24 cellular contexts compared by ENCODE assay signal in genomic region chr5:95524423-95524822, GRCh38. TPM values are rescaled to one million over a fixed set of nuclear protein-coding genes. Genes with fewer than 3 reads are reported as not detected.
DNase-seq lines count a peak whose midpoint lies in the region; ATAC-seq, FAIRE-seq and TF ChIP-seq lines count a peak whose summit lies in the region.
"Had no signal": no experiment of that assay in that cellular context is flagged by ENCODE, and none has a peak within 500 bp of the region (broad histone marks: within the 10 kb centered on the region; RNA-seq: fewer than 3 reads in every experiment).

No MANE protein-coding gene starts in this region.

- no peak overlapping the region for H3K27ac ChIP-seq in HEK293 (ENCODE audit: extremely low read depth, low read depth, low read length)
- no peak overlapping the region for H3K27ac ChIP-seq in astrocyte (ENCODE audit: low read depth, low read length)
- no peak overlapping the region for H3K27ac ChIP-seq in CD4-positive, alpha-beta T cell (ENCODE audit: low read depth, low read length)
- no peak overlapping the region for H3K27ac ChIP-seq in heart right ventricle
- H3K27ac ChIP-seq: 22Rv1; A549; BLaER1 treated with 17β-estradiol and CSF1 and Interleukin-3, amounts not matched to agents 10 nM and 100 nM; C4-2B had no signal

- H3K4me3 ChIP-seq in HEK293 (ENCODE audit: low read depth, low read length), result no peak overlapping the region
- no peak overlapping the region for H3K4me3 ChIP-seq in astrocyte (ENCODE audit: insufficient read depth, low read depth, low read length)
- no peak overlapping the region for H3K4me3 ChIP-seq in mucosa of descending colon
- H3K4me3 ChIP-seq in heart right ventricle, result no peak overlapping the region
- H3K4me3 ChIP-seq: A549; BLaER1 treated with 17β-estradiol and CSF1 and Interleukin-3, amounts not matched to agents 10 nM and 100 nM; GM12878 had no signal

- peaks cover 2% of the 10 kb centered on the region for H3K4me1 Mint-ChIP-seq in astrocyte (ENCODE audit: low read depth, unreplicated experiment)
- peaks cover 8% of the 10 kb centered on the region for H3K4me1 Mint-ChIP-seq in CD4-positive, alpha-beta T cell (ENCODE audit: low read depth)
- H3K4me1 Mint-ChIP-seq: B cell had no signal

- peak; percentile 73 for ATAC-seq in mucosa of descending colon
- ATAC-seq in CD4-positive, alpha-beta T cell (ENCODE audit: poor library complexity), result no peak
- ATAC-seq in heart right ventricle, result no peak
- ATAC-seq: A549, GM12878 had no signal

- TF ChIP-seq CTCF in HEK293 (tag by site-specific recombination; IDR thresholded peaks at IDR 0.05) (no peak), astrocyte (IDR thresholded peaks at IDR 0.05; ENCODE audit: insufficient read depth, low read depth, low read length) (no peak), mucosa of descending colon (IDR thresholded peaks at IDR 0.05) (no peak), heart right ventricle (IDR thresholded peaks at IDR 0.05) (no peak)
- TF ChIP-seq CTCF in CD4-positive, alpha-beta T cell (IDR thresholded peaks at IDR 0.05), result no peak

- no peaks in the 10 kb centered on the region for H3K27me3 Mint-ChIP-seq in astrocyte (ENCODE audit: low read depth, unreplicated experiment)
- no peaks in the 10 kb centered on the region for H3K27me3 Mint-ChIP-seq in CD4-positive, alpha-beta T cell
- H3K27me3 Mint-ChIP-seq: B cell; CD4-positive, alpha-beta memory T cell; CD8-positive, alpha-beta memory T cell had no signal

- CTCF ChIA-PET in HEK293 (lab: Yijun Ruan, JAX), result no interaction called here
- CTCF ChIA-PET in CD4-positive, alpha-beta T cell (lab: Charles Lee), result no interaction called here

- 85 to 95% methylated on average over 2 of the region's 2 CpGs for WGBS in heart right ventricle, 2 donors

- H3K9me3 ChIP-seq in HEK293 (ENCODE audit: control insufficient read depth, insufficient read depth, low read depth, low read length) (no peaks in the 10 kb centered on the region), astrocyte (ENCODE audit: insufficient read depth, low read depth, low read length) (no peaks in the 10 kb centered on the region), mucosa of descending colon (no peaks in the 10 kb centered on the region), heart right ventricle (no peaks in the 10 kb centered on the region)
- H3K9me3 ChIP-seq in CD4-positive, alpha-beta T cell (ENCODE audit: control insufficient read depth, low read length), result no peaks in the 10 kb centered on the region
- H3K9me3 ChIP-seq: A549; BLaER1 treated with 17β-estradiol and CSF1 and Interleukin-3, amounts not matched to agents 10 nM and 100 nM had no signal

- no peak overlapping the region for H3K4me2 ChIP-seq in astrocyte (ENCODE audit: low read length)
- H3K4me2 ChIP-seq: A549; BLaER1 treated with 17β-estradiol and CSF1 and Interleukin-3, amounts not matched to agents 10 nM and 100 nM had no signal

- H3K36me3 ChIP-seq in HEK293 (ENCODE audit: control insufficient read depth in 2 of 2, insufficient read depth in 1 of 2, low read length in 2 of 2) (peaks cover 44 to 71% of the 10 kb centered on the region in 2 experiments), astrocyte (ENCODE audit: insufficient read depth, low read length) (peaks cover 30% of the 10 kb centered on the region), mucosa of descending colon (ENCODE audit: low read depth) (no peaks in the 10 kb centered on the region), heart right ventricle (peaks cover 0 to 100% (median 59%) of the 10 kb centered on the region in 9 donors)

- no peaks in the 10 kb centered on the region for H3K9me3 Mint-ChIP-seq in astrocyte (ENCODE audit: unreplicated experiment)
- no peaks in the 10 kb centered on the region for H3K9me3 Mint-ChIP-seq in CD4-positive, alpha-beta T cell
- H3K9me3 Mint-ChIP-seq: CD4-positive, alpha-beta memory T cell; CD8-positive, alpha-beta memory T cell had no signal

- DNase-seq in astrocyte (ENCODE audit: low read depth) (no peak), mucosa of descending colon (no peak), heart right ventricle (no peak)
- DNase-seq in CD4-positive, alpha-beta T cell, result no peak
- DNase-seq: AML-193; CD4-positive, alpha-beta memory T cell; CD8-positive, alpha-beta memory T cell; COR-L47; DMS 273 treated with DMSO at 0.1 percent for 48 hours; DMS153; DMS53; DMS79; DND-41; EL; GDM1 had no signal

- no peaks in the 10 kb centered on the region for H3K4me1 ChIP-seq in HEK293 (ENCODE audit: control insufficient read depth, insufficient read depth, low read length)
- no peaks in the 10 kb centered on the region for H3K4me1 ChIP-seq in astrocyte (ENCODE audit: insufficient read depth, low read length)
- no peaks in the 10 kb centered on the region for H3K4me1 ChIP-seq in mucosa of descending colon (ENCODE audit: low read depth)
- H3K4me1 ChIP-seq in heart right ventricle, result no peaks in the 10 kb centered on the region
- H3K4me1 ChIP-seq: A549; BLaER1 treated with 17β-estradiol and CSF1 and Interleukin-3, amounts not matched to agents 10 nM and 100 nM had no signal

- POLR2A ChIA-PET in HEK293 (lab: Yijun Ruan, JAX), result no interaction called here
- POLR2A ChIA-PET in CD4-positive, alpha-beta T cell (lab: Charles Lee), result no interaction called here

- H3K36me3 Mint-ChIP-seq in astrocyte (ENCODE audit: low read depth, unreplicated experiment), result peaks cover 9% of the 10 kb centered on the region
- H3K36me3 Mint-ChIP-seq in CD4-positive, alpha-beta T cell (ENCODE audit: low read depth), result peaks cover 95% of the 10 kb centered on the region

- FAIRE-seq in astrocyte (lab: Jason Lieb, UNC), result peak; percentile 37
- FAIRE-seq: A549, GM12892, GM18507 had no signal

- H2AFZ ChIP-seq in astrocyte (ENCODE audit: low read depth, low read length), result no peak overlapping the region

- H3K4me3 Mint-ChIP-seq in astrocyte (ENCODE audit: unreplicated experiment), result no peak overlapping the region
- no peak overlapping the region for H3K4me3 Mint-ChIP-seq in CD4-positive, alpha-beta T cell
- H3K4me3 Mint-ChIP-seq: B cell; CD4-positive, alpha-beta memory T cell; CD8-positive, alpha-beta memory T cell had no signal

- H3K9ac ChIP-seq in astrocyte (ENCODE audit: low read length), result no peak overlapping the region
- H3K9ac ChIP-seq: BLaER1 treated with 17β-estradiol and CSF1 and Interleukin-3, amounts not matched to agents 10 nM and 100 nM had no signal

- no peak overlapping the region for H3K27ac Mint-ChIP-seq in astrocyte (ENCODE audit: unreplicated experiment)
- H3K27ac Mint-ChIP-seq in CD4-positive, alpha-beta T cell, result no peak overlapping the region
- H3K27ac Mint-ChIP-seq: B cell; CD4-positive, alpha-beta memory T cell; CD8-positive, alpha-beta memory T cell had no signal

- no peaks in the 10 kb centered on the region for H4K20me1 ChIP-seq in astrocyte (ENCODE audit: insufficient read depth, low read length)

- H3K27me3 ChIP-seq in astrocyte (ENCODE audit: insufficient read depth, low read length) (no peaks in the 10 kb centered on the region), heart right ventricle (no peaks in the 10 kb centered on the region)
- H3K27me3 ChIP-seq in CD4-positive, alpha-beta T cell (ENCODE audit: control insufficient read depth, insufficient read depth, low read length), result no peaks in the 10 kb centered on the region
- H3K27me3 ChIP-seq: BLaER1 treated with 17β-estradiol and CSF1 and Interleukin-3, amounts not matched to agents 10 nM and 100 nM had no signal

- no peaks in the 10 kb centered on the region for H3K79me2 ChIP-seq in astrocyte (ENCODE audit: insufficient read depth, low read length)

- intact Hi-C loops in mucosa of descending colon (cut with DNase I, micrococcal nuclease) (no loop called here), heart right ventricle (cut with DNase I) (no loop called here)
- intact Hi-C loops in CD4-positive, alpha-beta T cell (cut with DNase I, micrococcal nuclease), result no loop called here

TF ChIP-seq in HEK293, 187 proteins besides CTCF, POLR2A, EP300 and RAD21 (continues in another document):
- TF ChIP-seq GLI4 (tag by site-specific recombination; IDR thresholded peaks at IDR 0.05), result no peak
- TF ChIP-seq ZNF677 (tag by site-specific recombination; IDR thresholded peaks at IDR 0.05), result no peak
- no peak for TF ChIP-seq OVOL3 (tag by site-specific recombination; IDR thresholded peaks at IDR 0.05)
- TF ChIP-seq ZNF37A (tag by site-specific recombination; IDR thresholded peaks at IDR 0.05), result no peak
- 0 out of 2 replicates have a peak, but pooled peaks have one; percentile 34 for TF ChIP-seq ZNF350 (tag by site-specific recombination; IDR thresholded peaks at IDR 0.05)
- TF ChIP-seq ZNF391 (tag by site-specific recombination; IDR thresholded peaks at IDR 0.05; ENCODE audit: borderline replicate concordance, low read depth), result no peak
- TF ChIP-seq ZSCAN16 (tag by site-specific recombination; IDR thresholded peaks at IDR 0.05), result no peak
- TF ChIP-seq ZNF843 (tag by site-specific recombination; IDR thresholded peaks at IDR 0.05), result peak; percentile 44; the same call in 1 of the 2 replicates
- no peak for TF ChIP-seq ATF2 (tag by site-specific recombination; IDR thresholded peaks at IDR 0.05; ENCODE audit: low read depth)
- peak; percentile 37; the same call in 1 of the 2 replicates for TF ChIP-seq ZFHX2 (tag by site-specific recombination; conservative IDR thresholded peaks at IDR 0.05)
- no peak for TF ChIP-seq ZNF155 (tag by site-specific recombination; IDR thresholded peaks at IDR 0.05)
- TF ChIP-seq KLF8 (tag by site-specific recombination; IDR thresholded peaks at IDR 0.05), result no peak
- TF ChIP-seq ZNF48 (tag by site-specific recombination; IDR thresholded peaks at IDR 0.05), result no peak

RNA-seq across cellular contexts. Expression of gene SKIC3, which starts 30.4 kb away (rescaled TPM):
- total RNA-seq in astrocyte (98.3 and 99.9 TPM in 2 replicates), mucosa of descending colon (10 to 100 TPM; 49.6 to 73.6 (median 51.5) TPM), heart right ventricle (10 to 100 TPM; 53.5 to 74.9 (median 68.6) TPM)
- total RNA-seq in CD4-positive, alpha-beta T cell, result 10 to 100 TPM; 63.8 to 65.2 TPM
- 10 to 100 TPM; 15.3 to 16.7 TPM for polyA plus RNA-seq in heart right ventricle

RNA-seq across cellular contexts. Expression of gene ARSK, which starts 30.5 kb away (rescaled TPM):
- total RNA-seq in astrocyte, result 9.0 and 10.0 TPM in 2 replicates
- total RNA-seq in mucosa of descending colon, result 1 to 10 TPM; 1.7 to 6.0 (median 2.3) TPM
- total RNA-seq in CD4-positive, alpha-beta T cell, result 1 to 10 TPM; 2.2 to 2.7 TPM
- 1 to 10 TPM; 2.6 to 6.3 (median 3.8) TPM for total RNA-seq in heart right ventricle
- polyA plus RNA-seq in heart right ventricle, result 1 to 10 TPM; 2.4 to 2.5 TPM
